30 cellular contexts compared by ENCODE assay signal in the genomic region with DNA sequence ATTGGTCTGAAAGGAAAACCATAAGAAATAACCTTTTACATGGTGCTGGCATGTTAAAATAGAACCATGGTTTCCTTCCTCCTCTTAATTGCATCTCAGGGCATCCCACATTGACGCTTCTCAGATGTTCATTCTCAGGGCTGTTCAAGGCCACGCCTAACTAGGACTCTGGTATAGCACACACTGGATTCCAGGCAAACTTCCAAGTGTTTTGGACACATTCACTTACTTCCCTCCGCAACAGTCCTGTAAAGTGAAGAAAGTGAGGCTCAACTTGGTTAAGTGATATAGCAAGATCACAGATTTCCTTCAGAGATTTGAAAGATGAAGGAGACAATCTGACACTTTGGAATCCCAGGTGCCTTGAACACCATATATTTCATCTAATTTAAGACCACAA.
"Had no signal": no experiment of that assay in that cellular context is flagged by ENCODE, and none has a peak within 500 bp of the region (broad histone marks: within the 10 kb centered on the region; RNA-seq: fewer than 3 reads in every experiment).

No MANE protein-coding gene starts in this region.

- H3K27ac Mint-ChIP-seq: activated B cell treated with CpG ODN at 0.5 μM for 24 hours; activated CD8-positive, alpha-beta T cell treated with anti-CD3 and anti-CD28 coated beads for 36 hours; activated naive CD8-positive, alpha-beta T cell treated with anti-CD3 and anti-CD28 coated beads, Interleukin-2, amount 10 ng/mL, durations not matched to agents 7 days and 5 days; activated T-cell treated with anti-CD3 and anti-CD28 coated beads, Interleukin-2, amount 50 U/mL, for 72 hours; activated T-helper 2 cell treated with anti-CD3 and anti-CD28 coated beads, Interferon-gamma antibody, Interleukin-2, Interleukin-4, amounts not matched to agents 10 μg/mL and 5 μg/mL and 100 μg/mL, durations not matched to agents 14 hours and 24 hours and 36 hours; T-cell had no signal

- H3K9me3 Mint-ChIP-seq: activated B cell treated with CpG ODN at 0.5 μM for 24 hours; activated CD8-positive, alpha-beta T cell treated with anti-CD3 and anti-CD28 coated beads for 36 hours; activated naive CD8-positive, alpha-beta T cell treated with anti-CD3 and anti-CD28 coated beads, Interleukin-2, amount 10 ng/mL, durations not matched to agents 7 days and 5 days; activated T-cell treated with anti-CD3 and anti-CD28 coated beads, Interleukin-2, amount 50 U/mL, for 72 hours; activated T-helper 2 cell treated with anti-CD3 and anti-CD28 coated beads, Interferon-gamma antibody, Interleukin-2, Interleukin-4, amounts not matched to agents 10 μg/mL and 5 μg/mL and 100 μg/mL, durations not matched to agents 14 hours and 24 hours and 36 hours; central memory CD8-positive, alpha-beta T cell had no signal

- H3K27me3 Mint-ChIP-seq: activated CD8-positive, alpha-beta T cell treated with anti-CD3 and anti-CD28 coated beads for 36 hours; central memory CD8-positive, alpha-beta T cell had no signal

- H3K36me3 Mint-ChIP-seq: activated naive CD8-positive, alpha-beta T cell treated with anti-CD3 and anti-CD28 coated beads, Interleukin-2, amount 10 ng/mL, durations not matched to agents 7 days and 5 days; T-cell had no signal

- H3K27ac ChIP-seq: adrenal gland, breast epithelium, SK-N-MC had no signal

- H3K27me3 ChIP-seq: adrenal gland, breast epithelium had no signal

- H3K4me1 Mint-ChIP-seq: activated B cell treated with CpG ODN at 0.5 μM for 24 hours; activated naive CD8-positive, alpha-beta T cell treated with anti-CD3 and anti-CD28 coated beads, Interleukin-2, amount 10 ng/mL, durations not matched to agents 7 days and 5 days; central memory CD8-positive, alpha-beta T cell; T-cell had no signal

- H3K4me1 ChIP-seq: adrenal gland, breast epithelium had no signal

- H3K36me3 ChIP-seq: adrenal gland, breast epithelium had no signal

- H3K4me3 Mint-ChIP-seq: activated B cell treated with CpG ODN at 0.5 μM for 24 hours; activated CD8-positive, alpha-beta T cell treated with anti-CD3 and anti-CD28 coated beads for 36 hours; activated naive CD8-positive, alpha-beta T cell treated with anti-CD3 and anti-CD28 coated beads, Interleukin-2, amount 10 ng/mL, durations not matched to agents 7 days and 5 days; activated T-cell treated with anti-CD3 and anti-CD28 coated beads, Interleukin-2, amount 50 U/mL, for 72 hours; central memory CD8-positive, alpha-beta T cell; T-cell had no signal

- H3K9me3 ChIP-seq: adrenal gland, breast epithelium had no signal

- H3K4me3 ChIP-seq: adrenal gland, breast epithelium, SK-N-MC had no signal

- DNase-seq: activated B cell treated with CpG ODN at 0.5 μM for 24 hours; activated CD4-positive, alpha-beta T cell treated with anti-CD3 and anti-CD28 coated beads for 1 hour; activated CD4-positive, alpha-beta T cell treated with anti-CD3 and anti-CD28 coated beads, Interleukin-2, amount 50 U/mL, for 1 hour; activated CD8-positive, alpha-beta memory T cell treated with anti-CD3 and anti-CD28 coated beads, Interleukin-2, amount 50 U/mL, for 4 hours; activated CD8-positive, alpha-beta T cell treated with anti-CD3 and anti-CD28 coated beads for 36 hours; activated gamma-delta T cell treated with Interleukin-2 at 50 U/mL for 16 hours; activated naive CD4-positive, alpha-beta T cell treated with anti-CD3 and anti-CD28 coated beads, Interleukin-2, amount 50 U/mL, for 16 hours; activated naive CD8-positive, alpha-beta T cell treated with anti-CD3 and anti-CD28 coated beads, Interleukin-2, amount 10 ng/mL, durations not matched to agents 7 days and 5 days; activated T-cell treated with anti-CD3 and anti-CD28 coated beads, Interleukin-2, amount 50 U/mL, for 72 hours; adrenal gland; anterior cingulate cortex; IMR-90; Kasumi-1; KBM-7; NCI-H1048; NCI-H146; NCI-H1930; NCI-H2171 treated with DMSO at 0.1 percent for 48 hours; NCI-H226; NCI-H510A treated with DMSO at 0.1 percent for 48 hours; NCI-H69; RPMI8226; T-cell; T-helper 2 cell; T1000 had no signal

- ATAC-seq: activated CD8-positive, alpha-beta T cell treated with anti-CD3 and anti-CD28 coated beads for 36 hours; activated T-cell treated with anti-CD3 and anti-CD28 coated beads, Interleukin-2, amount 50 U/mL, for 72 hours; Right ventricle myocardium inferior; T-cell had no signal
